Comparison of ENCODE assay signal across 13 cellular contexts in the genomic region with DNA sequence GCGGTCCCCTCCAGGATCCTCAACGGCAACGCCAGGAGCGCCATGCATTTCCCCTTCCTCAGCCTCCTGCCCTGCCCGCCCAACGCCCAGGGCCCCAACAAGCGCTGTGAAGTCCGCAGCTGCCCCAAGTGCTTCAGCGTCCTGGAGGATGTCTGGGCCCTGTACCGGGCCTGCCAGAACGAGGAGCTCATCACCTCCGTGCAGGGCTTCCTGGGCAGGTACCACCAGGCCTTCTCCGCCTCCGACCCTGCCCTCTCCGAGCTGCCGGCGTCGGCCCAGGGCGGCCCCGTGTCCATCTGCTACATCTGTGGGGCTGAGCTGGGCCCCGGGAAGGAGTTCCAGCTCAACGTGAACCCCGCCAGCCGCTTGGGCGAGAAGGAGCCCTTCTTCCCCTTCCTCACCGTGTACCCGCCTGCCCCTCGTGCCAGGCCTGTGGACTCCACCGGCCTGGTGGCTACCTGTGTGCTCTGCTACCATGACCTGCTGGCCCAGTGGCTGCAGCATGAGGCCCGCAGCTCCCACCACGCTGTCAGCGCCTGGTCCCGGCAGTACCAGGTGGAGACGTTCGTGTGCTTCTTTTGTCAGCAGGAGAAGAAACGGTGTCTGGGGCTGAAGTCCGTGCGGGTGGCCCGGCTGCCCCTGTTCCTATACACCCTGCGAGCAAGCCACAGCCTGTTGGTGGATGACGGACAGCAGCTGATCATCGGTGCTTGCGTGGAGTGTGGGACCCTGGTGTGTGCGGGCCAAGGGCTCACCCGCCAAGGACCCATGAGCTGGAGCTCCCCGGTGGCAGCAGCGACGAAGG. TPM values are rescaled to one million over a fixed set of nuclear protein-coding genes. Genes with fewer than 3 reads are reported as not detected.
DNase-seq lines count a peak whose midpoint lies in the region; ATAC-seq and TF ChIP-seq lines count a peak whose summit lies in the region.
"Had no signal": no experiment of that assay in that cellular context is flagged by ENCODE, and none has a peak within 500 bp of the region (broad histone marks: within the 10 kb centered on the region; RNA-seq: fewer than 3 reads in every experiment).

No MANE protein-coding gene starts in this region.

- no peak overlapping the region for H3K27ac ChIP-seq in right cardiac atrium (ENCODE audit: low read length)

- no peaks in the 10 kb centered on the region for H3K9me3 Mint-ChIP-seq in activated T-helper 17 cell treated with anti-CD3 and anti-CD28 coated beads, Interleukin-2, amount 50 U/mL, for 72 hours
- H3K9me3 Mint-ChIP-seq: stimulated activated memory B cell treated with anti-CD40 and anti-IgM and Interleukin-4, amounts not matched to agents 10 μg/mL and 1 μg/mL and 100 μg/mL, for 72 hours had no signal

- no peak overlapping the region for H3K4me3 Mint-ChIP-seq in activated T-helper 17 cell treated with anti-CD3 and anti-CD28 coated beads, Interleukin-2, amount 50 U/mL, for 72 hours
- H3K4me3 Mint-ChIP-seq: stimulated activated memory B cell treated with anti-CD40 and anti-IgM and Interleukin-4, amounts not matched to agents 10 μg/mL and 1 μg/mL and 100 μg/mL, for 72 hours had no signal

- DNase-seq in right cardiac atrium (peak in 1 of 3 donors; percentile 56), skeletal muscle cell (ENCODE audit: low read depth) (no peak), foreskin melanocyte (no peak)
- DNase-seq: activated CD4-positive, alpha-beta T cell treated with anti-CD3 and anti-CD28 coated beads for 48 hours; aorta; GF-D8; retina had no signal

- intact Hi-C loops in right cardiac atrium (cut with DNase I) = loop anchor here in 2 of 4 donors (5.0 to 10.0 kb wide), 2 partner anchors 44 to 46 kb away; no protein-coding TSS in a partner anchor

- peaks cover 50% of the 10 kb centered on the region for H3K27me3 Mint-ChIP-seq in activated T-helper 17 cell treated with anti-CD3 and anti-CD28 coated beads, Interleukin-2, amount 50 U/mL, for 72 hours

- peak overlapping the region; percentile 43; the same call in 1 of the 2 replicates for H3K9ac ChIP-seq in ES-I3 (ENCODE audit: low read depth, low read length)

- no peak for TF ChIP-seq CTCF in WI38 (IDR thresholded peaks at IDR 0.05; ENCODE audit: low read depth, low read length)

- H3K36me3 ChIP-seq in ES-I3 (ENCODE audit: insufficient read depth, low read length) = no peaks in the 10 kb centered on the region

- H3K4me1 Mint-ChIP-seq in activated T-helper 17 cell treated with anti-CD3 and anti-CD28 coated beads, Interleukin-2, amount 50 U/mL, for 72 hours = no peaks in the 10 kb centered on the region

- H3K36me3 Mint-ChIP-seq in activated T-helper 17 cell treated with anti-CD3 and anti-CD28 coated beads, Interleukin-2, amount 50 U/mL, for 72 hours (ENCODE audit: low read depth) = no peaks in the 10 kb centered on the region
- H3K36me3 Mint-ChIP-seq: stimulated activated memory B cell treated with anti-CD40 and anti-IgM and Interleukin-4, amounts not matched to agents 10 μg/mL and 1 μg/mL and 100 μg/mL, for 72 hours had no signal

- no peak overlapping the region for H3K27ac Mint-ChIP-seq in activated T-helper 17 cell treated with anti-CD3 and anti-CD28 coated beads, Interleukin-2, amount 50 U/mL, for 72 hours
- H3K27ac Mint-ChIP-seq: stimulated activated memory B cell treated with anti-CD40 and anti-IgM and Interleukin-4, amounts not matched to agents 10 μg/mL and 1 μg/mL and 100 μg/mL, for 72 hours had no signal

- ATAC-seq in right cardiac atrium (no peak), HG03039 (IDR thresholded peaks at IDR 0.05; ENCODE audit: unreplicated experiment) (no peak), HG02884 (IDR thresholded peaks at IDR 0.05; ENCODE audit: unreplicated experiment) (no peak)
- ATAC-seq in activated T-helper 17 cell treated with anti-CD3 and anti-CD28 coated beads, Interleukin-2, amount 50 U/mL, for 72 hours (replicated peaks) = no peak
- ATAC-seq: stimulated activated memory B cell treated with anti-CD40 and anti-IgM and Interleukin-4, amounts not matched to agents 10 μg/mL and 1 μg/mL and 100 μg/mL, for 72 hours had no signal

- H3K9me3 ChIP-seq in ES-I3 (ENCODE audit: control insufficient read depth, insufficient read depth, low read length) (no peaks in the 10 kb centered on the region), right cardiac atrium (ENCODE audit: control insufficient read depth, low read length) (no peaks in the 10 kb centered on the region)

- peak overlapping the region; percentile 60 for H3K4me3 ChIP-seq in WI38 (ENCODE audit: low read depth, low read length)
- H3K4me3 ChIP-seq in right cardiac atrium (ENCODE audit: low read length) = peak overlapping the region; percentile 34
- H3K4me3 ChIP-seq in skeletal muscle cell (ENCODE audit: low read depth, low read length) = peak overlapping the region; percentile 59

- H3K4me1 ChIP-seq in ES-I3 (ENCODE audit: insufficient read depth, low read length) (peaks cover 36% of the 10 kb centered on the region), right cardiac atrium (ENCODE audit: control insufficient read depth, insufficient read depth, low read length) (peaks cover 28% of the 10 kb centered on the region)

- 94% methylated on average over 48 of the region's 48 CpGs for WGBS in right cardiac atrium

- H3K27me3 ChIP-seq in right cardiac atrium (ENCODE audit: control insufficient read depth, insufficient read depth) = no peaks in the 10 kb centered on the region

RNA-seq across cellular contexts. Expression of gene CIBAR2, which starts 58.9 kb away (rescaled TPM):
- total RNA-seq in right cardiac atrium = not detected
- 0.09 TPM for polyA plus RNA-seq in right cardiac atrium
- under 1 TPM in 1 of 2 donors, not detected in 1; 0.34 TPM for total RNA-seq in activated T-helper 17 cell treated with anti-CD3 and anti-CD28 coated beads, Interleukin-2, amount 50 U/mL, for 72 hours
- polyA plus RNA-seq: aorta had no signal
